ENCODE assay signal across 29 cellular contexts in genomic region chr4:153766758-153767157, GRCh38. TPM values are rescaled to one million over a fixed set of nuclear protein-coding genes. Genes with fewer than 3 reads are reported as not detected.
"Had no signal": no experiment of that assay in that cellular context is flagged by ENCODE, and none has a peak within 500 bp of the region (broad histone marks: within the 10 kb centered on the region; RNA-seq: fewer than 3 reads in every experiment).

No MANE protein-coding gene starts in this region.

- H3K4me3 ChIP-seq: coronary artery, dorsolateral prefrontal cortex, esophagus squamous epithelium, gastrocnemius medialis, heart right ventricle, left lung, lower lobe of right lung, mucosa of descending colon had no signal

- H3K9me3 ChIP-seq: esophagus squamous epithelium, gastrocnemius medialis, left lung, lower lobe of right lung, mucosa of descending colon had no signal

- H3K27ac ChIP-seq: coronary artery, dorsolateral prefrontal cortex, esophagus squamous epithelium, gastrocnemius medialis, heart right ventricle, left lung, lower lobe of right lung had no signal

- H3K36me3 Mint-ChIP-seq: mesothelial cell of epicardium had no signal

- H3K4me1 ChIP-seq: esophagus squamous epithelium, gastrocnemius medialis, heart right ventricle, left lung, lower lobe of right lung had no signal

- H3K27me3 ChIP-seq: dorsolateral prefrontal cortex had no signal

- H3K36me3 ChIP-seq: esophagus squamous epithelium, gastrocnemius medialis, heart right ventricle, left lung, lower lobe of right lung had no signal

- FAIRE-seq: colon, endothelial cell of umbilical vein, islet of Langerhans, keratinocyte had no signal

- DNase-seq: dermis blood vessel endothelial cell; dorsolateral prefrontal cortex; effector CD4-positive, alpha-beta T cell; effector memory CD4-positive, alpha-beta T cell; esophagus squamous epithelium; foreskin fibroblast; foreskin melanocyte; gastrocnemius medialis; glutamatergic neuron; head of caudate nucleus; heart right ventricle; hippocampal formation; left cardiac atrium; left lung; left ventricle myocardium superior; lower lobe of right lung; mesenchymal stem cell; mucosa of descending colon; naive B cell had no signal

- H3K27ac Mint-ChIP-seq: mesothelial cell of epicardium, naive B cell had no signal

- ATAC-seq: gastrocnemius medialis, heart right ventricle, left lung, left ventricle myocardium superior, mucosa of descending colon had no signal

- H3K4me1 Mint-ChIP-seq: naive B cell had no signal

- H3K4me3 Mint-ChIP-seq: mesothelial cell of epicardium, naive B cell had no signal

RNA-seq across cellular contexts. Expression of gene RNF175, which starts 6.9 kb away (rescaled TPM):
- total RNA-seq: dermis blood vessel endothelial cell, endothelial cell of umbilical vein, glomerular endothelial cell, myocyte had no signal
- polyA plus RNA-seq: endothelial cell of umbilical vein, keratinocyte had no signal

RNA-seq across cellular contexts. Expression of gene SFRP2, which starts 22.1 kb away (rescaled TPM):
- total RNA-seq: dermis blood vessel endothelial cell, endothelial cell of umbilical vein, epithelial cell of proximal tubule, glomerular endothelial cell, lung microvascular endothelial cell, myocyte had no signal
- polyA plus RNA-seq: keratinocyte had no signal
